In the genomic region with DNA sequence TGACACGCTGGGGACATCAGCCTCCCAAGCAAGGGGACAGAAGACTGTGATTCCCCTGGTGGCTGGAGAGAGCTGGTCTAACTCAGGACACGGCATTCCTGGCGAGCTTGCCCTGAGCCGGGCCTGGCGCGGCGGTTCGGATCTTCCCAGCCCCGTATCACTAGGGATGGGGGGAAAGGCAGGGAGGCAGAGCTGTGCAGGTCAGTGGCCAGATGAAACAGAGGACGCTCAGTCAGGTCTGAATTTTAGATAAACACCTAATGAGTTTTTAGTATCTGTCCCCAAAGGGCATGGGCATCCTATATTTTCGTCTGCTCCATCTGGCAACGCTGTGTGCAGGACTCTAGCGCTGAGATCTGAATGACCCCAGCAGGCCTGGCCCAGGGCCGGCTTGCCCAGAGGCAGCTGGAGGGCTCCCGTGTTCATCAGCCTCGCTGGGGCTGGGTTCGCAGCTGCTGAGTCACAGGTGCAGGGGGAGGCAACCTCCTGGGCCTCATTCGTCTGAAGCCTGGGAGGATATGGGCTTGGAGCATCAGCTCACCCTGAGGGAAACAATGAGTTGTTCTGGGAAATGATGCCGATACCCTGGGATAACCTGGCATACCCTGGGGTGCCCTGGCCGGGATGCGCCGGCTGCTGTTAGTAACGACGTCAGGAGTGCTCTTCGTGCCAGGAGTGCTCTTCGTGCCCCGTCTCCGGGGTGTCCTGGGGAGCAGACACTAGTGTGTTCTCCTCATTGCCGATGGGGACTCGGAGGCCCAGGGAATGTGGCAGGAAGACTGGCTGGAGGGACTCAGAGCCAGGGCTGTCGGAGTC, we compare ENCODE assay signal across 14 cellular contexts. TPM values are rescaled to one million over a fixed set of nuclear protein-coding genes. Genes with fewer than 3 reads are reported as not detected.
A peak's percentile ranks its signal among the peaks of the same experiment; 100 is the strongest.
DNase-seq lines count a peak whose midpoint lies in the region; ATAC-seq and TF ChIP-seq lines count a peak whose summit lies in the region.
"Had no signal": no experiment of that assay in that cellular context is flagged by ENCODE, and none has a peak within 500 bp of the region (broad histone marks: within the 10 kb centered on the region; RNA-seq: fewer than 3 reads in every experiment).

No MANE protein-coding gene starts in this region.

- H3K79me2 ChIP-seq in Karpas-422 (ENCODE audit: low read length) = no peaks in the 10 kb centered on the region

- ATAC-seq in omental fat pad (ENCODE audit: low FRiP score) = peak; percentile 80
- ATAC-seq in GM18517 (IDR thresholded peaks at IDR 0.05; ENCODE audit: unreplicated experiment) = no peak
- ATAC-seq: activated CD4-positive, alpha-beta T cell treated with anti-CD3 and anti-CD28 coated beads for 36 hours; stimulated activated naive CD8-positive, alpha-beta T cell treated with anti-CD3 and anti-CD28 coated beads, Interleukin-15, amount 100 ng/mL, for 72 hours had no signal

- H2AFZ ChIP-seq in Karpas-422 (ENCODE audit: low read length) = no peak overlapping the region

- no peak overlapping the region for H3K9ac ChIP-seq in Karpas-422 (ENCODE audit: low read length)

- DNase-seq in NCI-H1417 (lab: John Stamatoyannopoulos, UW) (peak in 2 of 3 experiments; percentile 11 to 42), NCI-H1417 treated with DMSO at 0.1 percent for 48 hours (lab: John Stamatoyannopoulos, UW) (no peak), MG63 (peak; percentile 61), astrocyte of the hippocampus (ENCODE audit: low read depth, low spot score) (peak; percentile 66), omental fat pad (ENCODE audit: low spot score) (no peak), Karpas-422 (no peak), mesenteric fat pad (ENCODE audit: low spot score) (no peak)
- DNase-seq: activated CD4-positive, alpha-beta T cell treated with anti-CD3 and anti-CD28 coated beads for 36 hours; activated naive CD4-positive, alpha-beta T cell treated with Interleukin-2 at 50 U/mL for 16 hours; NCI-H2081 treated with DMSO at 0.1 percent for 48 hours; stimulated activated naive CD8-positive, alpha-beta T cell treated with anti-CD3 and anti-CD28 coated beads, Interleukin-15, amount 100 ng/mL, for 72 hours had no signal

- H3K4me3 ChIP-seq in MG63 (no peak overlapping the region), Karpas-422 (ENCODE audit: low read length) (no peak overlapping the region)
- H3K4me3 ChIP-seq: SK-N-MC had no signal

- H3K27me3 ChIP-seq in MG63 (no peaks in the 10 kb centered on the region), Karpas-422 (ENCODE audit: low read length) (no peaks in the 10 kb centered on the region)

- H4K20me1 ChIP-seq in Karpas-422 (ENCODE audit: insufficient read depth, low read depth, low read length) = no peaks in the 10 kb centered on the region

- no peaks in the 10 kb centered on the region for H3K9me2 ChIP-seq in Karpas-422 (replicated peaks; ENCODE audit: insufficient read depth, low read length)

- peaks cover 4% of the 10 kb centered on the region for H3K9me3 ChIP-seq in MG63
- H3K9me3 ChIP-seq in Karpas-422 (ENCODE audit: low read length) = peaks cover 12% of the 10 kb centered on the region; the same call in 1 of the 2 replicates

- H3K27ac ChIP-seq in Karpas-422 (ENCODE audit: low read length) = no peak overlapping the region
- H3K27ac ChIP-seq: neutrophil, SK-N-MC had no signal

- H3K4me1 ChIP-seq in Karpas-422 (ENCODE audit: low read length) = no peaks in the 10 kb centered on the region

- no peak overlapping the region for H3K4me2 ChIP-seq in Karpas-422 (ENCODE audit: low read depth, low read length, poor library complexity, severe bottlenecking)

- H3K36me3 ChIP-seq in MG63 (no peaks in the 10 kb centered on the region), Karpas-422 (ENCODE audit: insufficient read depth, low read length) (no peaks in the 10 kb centered on the region)
- H3K36me3 ChIP-seq: neutrophil had no signal

- no peak for TF ChIP-seq CTCF in omental fat pad (IDR thresholded peaks at IDR 0.05)

RNA-seq across cellular contexts. Expression of a gene that starts 48.1 kb away (rescaled TPM):
- 101 and 159 TPM in 2 replicates for total RNA-seq in MG63 (2014; rRNA removed; shearing (Covaris generic); ENCODE audit: low replicate concordance)
- 10 to 100 TPM; 51.8 to 75.8 (median 67.8) TPM for total RNA-seq in omental fat pad
- total RNA-seq in Karpas-422 (2014; rRNA removed; shearing (Covaris generic); ENCODE audit: low replicate concordance) = 5.0 and 6.6 TPM in 2 replicates
- 45.3 TPM for total RNA-seq in mesenteric fat pad

Comparison
In these comparisons a context has a peak if more than half of its experiments do, and no peak if none do; other contexts are left out.
1. DNase-seq: peak in NCI-H1417 (2 of 3), MG63 (single experiment) and astrocyte of the hippocampus (single experiment); none in NCI-H1417 treated with DMSO at 0.1 percent for 48 hours (single experiment), omental fat pad (single experiment), Karpas-422 (single experiment) and mesenteric fat pad (single experiment).